In genomic region chr9:98445576-98445975, GRCh38 we compare ENCODE assay signal across 17 cellular contexts.
"Had no signal": no experiment of that assay in that cellular context is flagged by ENCODE, and none has a peak within 500 bp of the region (broad histone marks: within the 10 kb centered on the region; RNA-seq: fewer than 3 reads in every experiment).

No MANE protein-coding gene starts in this region.

- ATAC-seq: activated CD8-positive, alpha-beta memory T cell treated with anti-CD3 and anti-CD28 coated beads, Interleukin-2, amount 10 ng/mL, durations not matched to agents 7 days and 5 days; activated naive CD4-positive, alpha-beta T cell treated with anti-CD3 and anti-CD28 coated beads, Interleukin-2, amount 50 U/mL, for 72 hours; body of pancreas; effector memory CD8-positive, alpha-beta T cell had no signal

- H3K4me3 ChIP-seq: body of pancreas, hepatocyte, upper lobe of left lung had no signal

- H3K36me3 ChIP-seq: upper lobe of left lung had no signal

- H3K9me3 ChIP-seq: body of pancreas, upper lobe of left lung had no signal

- DNase-seq: activated CD4-positive, alpha-beta T cell treated with anti-CD3 and anti-CD28 coated beads, Interleukin-2, amount 50 U/mL, for 48 hours; activated CD4-positive, CD25-positive, alpha-beta regulatory T cell treated with anti-CD3 and anti-CD28 coated beads, Interleukin-2, amount 50 U/mL, for 72 hours; activated CD8-positive, alpha-beta memory T cell treated with anti-CD3 and anti-CD28 coated beads, Interleukin-2, amount 10 ng/mL, durations not matched to agents 7 days and 5 days; activated effector memory CD4-positive, alpha-beta T cell treated with Interleukin-2 at 50 U/mL for 16 hours; activated T-cell treated with anti-CD3 and anti-CD28 coated beads, Interleukin-2, amount 50 U/mL, for 24 hours; amniotic stem cell; body of pancreas; effector memory CD8-positive, alpha-beta T cell; mesendoderm; nephron progenitor cell; stimulated activated CD4-positive, alpha-beta T cell treated with anti-CD3 and anti-CD28 coated beads, Interleukin-12 subunit alpha, Interleukin-12 subunit beta, amount 100 ng/mL, for 4 hours; stimulated activated CD4-positive, alpha-beta T cell treated with anti-CD3 and anti-CD28 coated beads, Interleukin-4, amount 100 ng/mL, for 1 hour; stimulated activated CD8-positive, alpha-beta memory T cell treated with anti-CD3 and anti-CD28 coated beads, Interleukin-4, amount 100 ng/mL, for 48 hours; upper lobe of left lung had no signal

- H3K27ac ChIP-seq: body of pancreas, epithelial cell of prostate, hepatocyte, upper lobe of left lung had no signal

- H3K27me3 ChIP-seq: body of pancreas, upper lobe of left lung had no signal

- H3K4me1 ChIP-seq: body of pancreas, upper lobe of left lung had no signal
